Comparison of ENCODE assay signal across 9 cellular contexts in genomic region chr6:169990095-169991030, GRCh38.
DNase-seq lines count a peak whose midpoint lies in the region; ATAC-seq and TF ChIP-seq lines count a peak whose summit lies in the region.
"Had no signal": no experiment of that assay in that cellular context is flagged by ENCODE, and none has a peak within 500 bp of the region (broad histone marks: within the 10 kb centered on the region; RNA-seq: fewer than 3 reads in every experiment).

No MANE protein-coding gene starts in this region.

- in situ Hi-C loops in ACHN (cut with HindIII; ENCODE audit: low pct_ligation_motif_present, low pct_unique_long_range_greater_than_20kb, low sequenced_read_pairs), result no loop called here

- no peaks in the 10 kb centered on the region for H3K9me3 Mint-ChIP-seq in activated T-cell treated with anti-CD3 and anti-CD28 coated beads, Interleukin-2, amount 50 U/mL, for 24 hours
- no peaks in the 10 kb centered on the region for H3K9me3 Mint-ChIP-seq in naive B cell

- no peak overlapping the region for H3K4me3 ChIP-seq in thyroid gland (replicated peaks in 1 of 3)
- H3K4me3 ChIP-seq: ascending aorta had no signal

- H3K4me3 Mint-ChIP-seq in activated T-cell treated with anti-CD3 and anti-CD28 coated beads, Interleukin-2, amount 50 U/mL, for 24 hours, result peak overlapping the region; percentile 55
- H3K4me3 Mint-ChIP-seq in naive B cell, result peak overlapping the region; percentile 28 to 92 (median 77)

- H3K27ac ChIP-seq in thyroid gland, result no peak overlapping the region
- H3K27ac ChIP-seq: ascending aorta had no signal

- no peaks in the 10 kb centered on the region for H3K36me3 Mint-ChIP-seq in activated T-cell treated with anti-CD3 and anti-CD28 coated beads, Interleukin-2, amount 50 U/mL, for 24 hours (ENCODE audit: low read depth)
- H3K36me3 Mint-ChIP-seq in naive B cell, result no peaks in the 10 kb centered on the region

- DNase-seq in activated T-cell treated with anti-CD3 and anti-CD28 coated beads, Interleukin-2, amount 50 U/mL, for 24 hours, result peak; percentile 65
- DNase-seq in naive B cell (peak; percentile 39), thyroid gland (no peak), ACHN (no peak)

- TF ChIP-seq CTCF in thyroid gland (IDR thresholded peaks at IDR 0.05), result no peak

- intact Hi-C loops in thyroid gland (cut with DNase I), result no loop called here

- H3K27me3 ChIP-seq in thyroid gland, result no peaks in the 10 kb centered on the region
- H3K27me3 ChIP-seq: ascending aorta had no signal

- ATAC-seq in GM18519 (IDR thresholded peaks at IDR 0.05; ENCODE audit: low FRiP score, unreplicated experiment) (peak; percentile 65), HG03520 (IDR thresholded peaks at IDR 0.05; ENCODE audit: unreplicated experiment) (peak; percentile 44), naive B cell (ENCODE audit: low read depth in 2 of 2) (peak; percentile 70 to 74), HG03457 (IDR thresholded peaks at IDR 0.05; ENCODE audit: unreplicated experiment) (no peak), GM18870 (IDR thresholded peaks at IDR 0.05; ENCODE audit: unreplicated experiment) (no peak)

- no peaks in the 10 kb centered on the region for H3K36me3 ChIP-seq in thyroid gland
- H3K36me3 ChIP-seq: ascending aorta had no signal

- H3K9me3 ChIP-seq in thyroid gland, result no peaks in the 10 kb centered on the region
- H3K9me3 ChIP-seq: ascending aorta had no signal

- H3K4me1 Mint-ChIP-seq in activated T-cell treated with anti-CD3 and anti-CD28 coated beads, Interleukin-2, amount 50 U/mL, for 24 hours (ENCODE audit: low read depth), result peaks cover 25% of the 10 kb centered on the region
- peaks cover 27 to 46% (median 32%) of the 10 kb centered on the region in 3 donors for H3K4me1 Mint-ChIP-seq in naive B cell

- peaks cover 4 to 5% of the 10 kb centered on the region in 2 donors for H3K4me1 ChIP-seq in thyroid gland
- H3K4me1 ChIP-seq: ascending aorta had no signal

- H3K27ac Mint-ChIP-seq in activated T-cell treated with anti-CD3 and anti-CD28 coated beads, Interleukin-2, amount 50 U/mL, for 24 hours, result peak overlapping the region; percentile 82
- H3K27ac Mint-ChIP-seq in naive B cell, result peak overlapping the region in 5 of 6 donors; percentile 14 to 93 (median 71)

- TF ChIP-seq POLR2A in thyroid gland (IDR thresholded peaks at IDR 0.05), result no peak

- no peaks in the 10 kb centered on the region for H3K27me3 Mint-ChIP-seq in activated T-cell treated with anti-CD3 and anti-CD28 coated beads, Interleukin-2, amount 50 U/mL, for 24 hours
- H3K27me3 Mint-ChIP-seq in naive B cell, result peaks cover 0 to 12% (median 4%) of the 10 kb centered on the region in 3 donors

- 57% methylated on average over 25 to 29 of the region's 32 CpGs for WGBS in thyroid gland, 2 donors

Comparison
In these comparisons a context has a peak if more than half of its experiments do, and no peak if none do; other contexts are left out.
1. ATAC-seq: peak in GM18519 (single experiment), HG03520 (single experiment) and naive B cell (2 of 2); none in HG03457 (single experiment) and GM18870 (single experiment).
2. DNase-seq: peak in activated T-cell treated with anti-CD3 and anti-CD28 coated beads, Interleukin-2, amount 50 U/mL, for 24 hours (single experiment) and naive B cell (single experiment); none in thyroid gland (0 of 2) and ACHN (single experiment).